Comparison of ENCODE assay signal across 8 cellular contexts in genomic region chr11:63023851-63024648, GRCh38. TPM values are rescaled to one million over a fixed set of nuclear protein-coding genes. Genes with fewer than 3 reads are reported as not detected.
DNase-seq lines count a peak whose midpoint lies in the region; ATAC-seq and TF ChIP-seq lines count a peak whose summit lies in the region.

No MANE protein-coding gene starts in this region.

- H3K27ac ChIP-seq in heart left ventricle: no peak overlapping the region
- no peak overlapping the region for H3K27ac ChIP-seq in vagina

- 6 to 14% (median 13%) methylated on average over 13 to 19 of the region's 19 CpGs for WGBS in heart left ventricle, 4 donors

- no peaks in the 10 kb centered on the region for H3K36me3 ChIP-seq in adipocyte (ENCODE audit: control insufficient read depth, insufficient read depth, low read length, severe bottlenecking)
- H3K36me3 ChIP-seq in heart left ventricle: no peaks in the 10 kb centered on the region
- H3K36me3 ChIP-seq in vagina: no peaks in the 10 kb centered on the region

- H3K27me3 ChIP-seq in adipocyte (replicated peaks; ENCODE audit: control insufficient read depth, insufficient read depth, low read length) (peaks cover 30% of the 10 kb centered on the region), heart left ventricle (peaks cover 0 to 10% (median 0%) of the 10 kb centered on the region in 9 donors), vagina (no peaks in the 10 kb centered on the region)

- H3K4me1 ChIP-seq in adipocyte (ENCODE audit: control insufficient read depth, insufficient read depth, low read length) (peaks cover 8% of the 10 kb centered on the region), heart left ventricle (peaks cover 0 to 10% (median 1%) of the 10 kb centered on the region in 12 donors), vagina (peaks cover 7% of the 10 kb centered on the region)

- H3K9me3 ChIP-seq in adipocyte (ENCODE audit: control insufficient read depth, low read length) (peaks cover 2% of the 10 kb centered on the region), heart left ventricle (no peaks in the 10 kb centered on the region), vagina (no peaks in the 10 kb centered on the region)

- intact Hi-C loops in heart left ventricle (cut with DNase I) (loop anchor here (1.0 to 10.0 kb wide), 4 partner anchors 117 to 611 kb away; no protein-coding TSS in a partner anchor), vagina (cut with DNase I) (loop anchor here (2.0 kb wide), 1 partner anchor 119 kb away; no protein-coding TSS in a partner anchor)

- DNase-seq in activated gamma-delta T cell treated with Interleukin-2 at 50 U/mL for 16 hours (peak; percentile 83), activated gamma-delta T cell (lab: John Stamatoyannopoulos, UW) (no peak), NB4 (ENCODE audit: low read depth) (peak; percentile 84), SW480 (ENCODE audit: low spot score) (peak; percentile 59), adipocyte (ENCODE audit: low read depth) (peak; percentile 93), heart left ventricle (peak; percentile 81 to 91 (median 84)), pulmonary artery endothelial cell (ENCODE audit: low read depth, low spot score) (peak; percentile 27), vagina (ENCODE audit: extremely low spot score in 2 of 2) (peak in 1 of 2 donors; percentile 93)

- H3K9ac ChIP-seq in adipocyte (ENCODE audit: low read length): no peak overlapping the region

- H3K4me3 ChIP-seq in NB4 (ENCODE audit: low read depth, low read length) (no peak overlapping the region), adipocyte (ENCODE audit: low read length) (no peak overlapping the region), heart left ventricle (peak overlapping the region in 1 of 12 donors; percentile 6), vagina (no peak overlapping the region)

- TF ChIP-seq POLR2A in NB4 (IDR thresholded peaks at IDR 0.05; ENCODE audit: extremely low read depth, insufficient read length) (no peak), heart left ventricle (IDR thresholded peaks at IDR 0.05) (no peak), vagina (IDR thresholded peaks at IDR 0.05) (no peak)

- ATAC-seq in heart left ventricle: peak; percentile 79 to 94 (median 92)

- TF ChIP-seq CTCF in NB4 (IDR thresholded peaks at IDR 0.05; ENCODE audit: low read depth, low read length): peak; percentile 100
- peak; percentile 99 to 100 (median 99) for TF ChIP-seq CTCF in heart left ventricle (IDR thresholded peaks at IDR 0.05)
- TF ChIP-seq CTCF in vagina (IDR thresholded peaks at IDR 0.05): peak; percentile 98 to 99 (median 99)

RNA-seq across cellular contexts. Expression of gene SLC22A8, which starts 8.4 kb away (rescaled TPM):
- total RNA-seq in heart left ventricle (not detected), pulmonary artery endothelial cell (not detected in 2 replicates), vagina (not detected)
- not detected for polyA plus RNA-seq in heart left ventricle

RNA-seq across cellular contexts. Expression of gene SLC22A6, which starts 39.3 kb away (rescaled TPM):
- total RNA-seq in heart left ventricle: not detected
- polyA plus RNA-seq in heart left ventricle: not detected
- not detected in 2 replicates for total RNA-seq in pulmonary artery endothelial cell
- not detected for total RNA-seq in vagina
